In the genomic region with DNA sequence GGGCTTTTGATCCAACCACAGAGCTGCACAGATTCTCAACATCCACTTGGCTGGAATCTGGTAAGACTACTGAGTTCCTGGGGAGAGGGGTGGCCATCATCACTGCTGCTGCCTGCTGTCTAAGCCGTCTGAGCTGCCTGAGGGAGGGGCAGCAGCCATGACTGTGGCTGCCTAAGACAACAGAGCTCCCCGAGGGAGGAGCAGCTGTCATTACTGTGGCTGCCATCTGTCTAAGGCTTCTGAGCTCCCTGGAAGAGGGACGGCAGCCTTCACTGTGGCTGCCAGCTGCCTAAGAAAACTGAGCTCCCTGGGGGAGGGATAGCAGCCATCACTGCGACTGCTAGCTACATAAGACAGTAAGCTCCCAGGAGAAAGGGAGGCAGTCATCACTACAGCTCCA, we compare ENCODE assay signal across 11 cellular contexts.
"Had no signal": no experiment of that assay in that cellular context is flagged by ENCODE, and none has a peak within 500 bp of the region (broad histone marks: within the 10 kb centered on the region; RNA-seq: fewer than 3 reads in every experiment).

No MANE protein-coding gene starts in this region.

- H3K4me1 ChIP-seq: right atrium auricular region had no signal

- FAIRE-seq: small intestine had no signal

- H3K9me3 ChIP-seq: right atrium auricular region had no signal

- H3K27me3 ChIP-seq: right atrium auricular region had no signal

- H3K4me3 ChIP-seq: coronary artery, right atrium auricular region had no signal

- H3K36me3 ChIP-seq: right atrium auricular region had no signal

- DNase-seq: activated CD4-positive, alpha-beta T cell treated with anti-CD3 and anti-CD28 coated beads, Interleukin-2, amount 10 ng/mL, durations not matched to agents 7 days and 5 days; activated CD8-positive, alpha-beta memory T cell treated with anti-CD3 and anti-CD28 coated beads for 24 hours; activated gamma-delta T cell treated with Interleukin-2 at 50 U/mL for 16 hours; activated naive CD8-positive, alpha-beta T cell treated with anti-CD3 and anti-CD28 coated beads, Interleukin-2, amount 10 ng/mL, durations not matched to agents 7 days and 5 days; central memory CD4-positive, alpha-beta T cell; effector CD4-positive, alpha-beta T cell; foreskin fibroblast; occipital lobe; small intestine had no signal

- H3K27ac ChIP-seq: coronary artery, right atrium auricular region had no signal
